Comparison of ENCODE assay signal across 24 cellular contexts in genomic region chr1:212952596-212952995, GRCh38. TPM values are rescaled to one million over a fixed set of nuclear protein-coding genes. Genes with fewer than 3 reads are reported as not detected.
DNase-seq lines count a peak whose midpoint lies in the region; ATAC-seq, FAIRE-seq and TF ChIP-seq lines count a peak whose summit lies in the region.
"Had no signal": no experiment of that assay in that cellular context is flagged by ENCODE, and none has a peak within 500 bp of the region (broad histone marks: within the 10 kb centered on the region; RNA-seq: fewer than 3 reads in every experiment).

No MANE protein-coding gene starts in this region.

- H3K27me3 ChIP-seq in WERI-Rb-1 (ENCODE audit: insufficient read depth, low read depth, severe bottlenecking): no peaks in the 10 kb centered on the region
- peaks cover 7% of the 10 kb centered on the region for H3K27me3 ChIP-seq in iPS-15b (ENCODE audit: control insufficient read depth, insufficient read depth, low read length)
- peaks cover 0 to 19% (median 14%) of the 10 kb centered on the region in 3 donors for H3K27me3 ChIP-seq in skeletal muscle tissue (ENCODE audit: control insufficient read depth in 3 of 3, insufficient read depth in 3 of 3, low read length in 3 of 3)
- no peaks in the 10 kb centered on the region for H3K27me3 ChIP-seq in small intestine (ENCODE audit: control insufficient read depth in 2 of 2, insufficient read depth in 2 of 2, low read length in 2 of 2)

- peaks cover 6% of the 10 kb centered on the region for H3K9me3 Mint-ChIP-seq in T-helper 2 cell treated with Interferon-gamma antibody and Interleukin-4, amounts not matched to agents 5 μg/mL and 100 μg/mL, for 36 hours
- H3K9me3 Mint-ChIP-seq: CD8-positive, alpha-beta T cell; HFFc6; memory B cell; stimulated activated naive B cell treated with anti-CD40 and anti-IgM and Interleukin-4, amounts not matched to agents 10 μg/mL and 1 μg/mL and 100 μg/mL, for 72 hours had no signal

- DNase-seq in T-helper 2 cell treated with Interferon-gamma antibody and Interleukin-4, amounts not matched to agents 5 μg/mL and 100 μg/mL, for 36 hours (ENCODE audit: low spot score): no peak
- DNase-seq in T-helper 2 cell: no peak
- peak; percentile 22 for DNase-seq in WERI-Rb-1
- no peak for DNase-seq in NCI-H748 (lab: John Stamatoyannopoulos, UW; ENCODE audit: unreplicated experiment)
- no peak for DNase-seq in small intestine
- DNase-seq: activated CD4-positive, alpha-beta T cell treated with anti-CD3 and anti-CD28 coated beads, Interleukin-2, amount 50 U/mL, for 4 hours; activated T-cell treated with anti-CD3 and anti-CD28 coated beads, Interleukin-2, amount 50 U/mL, for 1 hour; CD8-positive, alpha-beta T cell; EL; HFFc6; islet precursor cell; Kasumi-1; NCI-H146; NCI-H226; nucleus accumbens; SHP77 treated with DMSO at 0.1 percent for 48 hours; stimulated activated naive B cell treated with anti-CD40 and anti-IgM and Interleukin-4, amounts not matched to agents 10 μg/mL and 1 μg/mL and 100 μg/mL, for 72 hours; upper lobe of left lung had no signal

- H3K9ac ChIP-seq in iPS-15b (ENCODE audit: low read depth, low read length) (peak overlapping the region; percentile 74), skeletal muscle tissue (ENCODE audit: low read depth in 1 of 3, low read length in 3 of 3) (peak overlapping the region in 2 of 3 donors; percentile 10 to 15)

- WGBS in small intestine, 3 donors: 71 to 94% (median 85%) methylated on average over 9 of the region's 9 CpGs

- H3K27ac ChIP-seq in WERI-Rb-1 (no peak overlapping the region), skeletal muscle tissue (ENCODE audit: low read depth, low read length) (no peak overlapping the region), small intestine (ENCODE audit: low read depth in 1 of 2, low read length in 1 of 2) (no peak overlapping the region)
- H3K27ac ChIP-seq: upper lobe of left lung had no signal

- H3K36me3 Mint-ChIP-seq in T-helper 2 cell treated with Interferon-gamma antibody and Interleukin-4, amounts not matched to agents 5 μg/mL and 100 μg/mL, for 36 hours (ENCODE audit: low read depth): peaks cover 1% of the 10 kb centered on the region
- H3K36me3 Mint-ChIP-seq: CD8-positive, alpha-beta T cell; memory B cell had no signal

- FAIRE-seq in small intestine (lab: Jason Lieb, UNC): no peak
- FAIRE-seq: A204.1, endometrium had no signal

- H3K27ac Mint-ChIP-seq in T-helper 2 cell treated with Interferon-gamma antibody and Interleukin-4, amounts not matched to agents 5 μg/mL and 100 μg/mL, for 36 hours: no peak overlapping the region
- H3K27ac Mint-ChIP-seq: CD8-positive, alpha-beta T cell; HFFc6; memory B cell; stimulated activated naive B cell treated with anti-CD40 and anti-IgM and Interleukin-4, amounts not matched to agents 10 μg/mL and 1 μg/mL and 100 μg/mL, for 72 hours had no signal

- ATAC-seq in GM18868 (IDR thresholded peaks at IDR 0.05; ENCODE audit: unreplicated experiment): no peak
- ATAC-seq: CD8-positive, alpha-beta T cell; stimulated activated naive B cell treated with anti-CD40 and anti-IgM and Interleukin-4, amounts not matched to agents 10 μg/mL and 1 μg/mL and 100 μg/mL, for 72 hours had no signal

- H3K4me1 ChIP-seq in iPS-15b (ENCODE audit: control insufficient read depth, insufficient read depth, low read length) (peaks cover 23% of the 10 kb centered on the region), skeletal muscle tissue (ENCODE audit: control insufficient read depth in 3 of 3, insufficient read depth in 3 of 3, low read length in 3 of 3) (peaks cover 23 to 25% (median 25%) of the 10 kb centered on the region in 3 donors), small intestine (ENCODE audit: control insufficient read depth in 2 of 2, insufficient read depth in 1 of 2, low read depth in 1 of 2, low read length in 1 of 2) (no peaks in the 10 kb centered on the region)

- H3K9me3 ChIP-seq in WERI-Rb-1 (ENCODE audit: severe bottlenecking) (no peaks in the 10 kb centered on the region), iPS-15b (ENCODE audit: control insufficient read depth, insufficient read depth, low read length) (no peaks in the 10 kb centered on the region), skeletal muscle tissue (ENCODE audit: control insufficient read depth in 3 of 3, low read length in 3 of 3) (no peaks in the 10 kb centered on the region), small intestine (ENCODE audit: control insufficient read depth, low read depth) (no peaks in the 10 kb centered on the region)
- H3K9me3 ChIP-seq: upper lobe of left lung had no signal

- H3K27me3 Mint-ChIP-seq in T-helper 2 cell treated with Interferon-gamma antibody and Interleukin-4, amounts not matched to agents 5 μg/mL and 100 μg/mL, for 36 hours (ENCODE audit: low read depth): peaks cover 64% of the 10 kb centered on the region

- H3K4me3 ChIP-seq in WERI-Rb-1 (ENCODE audit: low read depth, low read length): no peak overlapping the region
- peak overlapping the region; percentile 82 for H3K4me3 ChIP-seq in iPS-15b (ENCODE audit: low read depth, low read length)
- no peak overlapping the region for H3K4me3 ChIP-seq in skeletal muscle tissue (ENCODE audit: low read length in 3 of 3)
- H3K4me3 ChIP-seq in small intestine (ENCODE audit: low read depth in 1 of 2, low read length in 2 of 2): no peak overlapping the region
- H3K4me3 ChIP-seq: upper lobe of left lung had no signal

- no peak for TF ChIP-seq CTCF in WERI-Rb-1 (IDR thresholded peaks at IDR 0.05; ENCODE audit: low read depth, low read length)

- H3K36me3 ChIP-seq in WERI-Rb-1 (peaks cover 28% of the 10 kb centered on the region), iPS-15b (ENCODE audit: control insufficient read depth, insufficient read depth, low read length) (peaks cover 43% of the 10 kb centered on the region), skeletal muscle tissue (ENCODE audit: control insufficient read depth in 3 of 3, insufficient read depth in 3 of 3, low read length in 3 of 3) (no peaks in the 10 kb centered on the region), small intestine (ENCODE audit: control insufficient read depth in 2 of 2, insufficient read depth in 2 of 2, low read length in 2 of 2) (no peaks in the 10 kb centered on the region)
- H3K36me3 ChIP-seq: upper lobe of left lung had no signal

- H3K4me1 Mint-ChIP-seq in T-helper 2 cell treated with Interferon-gamma antibody and Interleukin-4, amounts not matched to agents 5 μg/mL and 100 μg/mL, for 36 hours (ENCODE audit: low read depth): peaks cover 9% of the 10 kb centered on the region

- peak overlapping the region; percentile 39 for H3K4me3 Mint-ChIP-seq in T-helper 2 cell treated with Interferon-gamma antibody and Interleukin-4, amounts not matched to agents 5 μg/mL and 100 μg/mL, for 36 hours
- H3K4me3 Mint-ChIP-seq: HFFc6 had no signal

RNA-seq across cellular contexts. Expression of gene VASH2, which starts 2.3 kb away (rescaled TPM):
- total RNA-seq in skeletal muscle tissue: 11.5 TPM
- polyA plus RNA-seq in small intestine: under 1 TPM in 2 of 3 donors, not detected in 1; 0.27 to 0.30 TPM
- total RNA-seq: CD8-positive, alpha-beta T cell had no signal
